Comparison of ENCODE assay signal across 17 cellular contexts in the genomic region with DNA sequence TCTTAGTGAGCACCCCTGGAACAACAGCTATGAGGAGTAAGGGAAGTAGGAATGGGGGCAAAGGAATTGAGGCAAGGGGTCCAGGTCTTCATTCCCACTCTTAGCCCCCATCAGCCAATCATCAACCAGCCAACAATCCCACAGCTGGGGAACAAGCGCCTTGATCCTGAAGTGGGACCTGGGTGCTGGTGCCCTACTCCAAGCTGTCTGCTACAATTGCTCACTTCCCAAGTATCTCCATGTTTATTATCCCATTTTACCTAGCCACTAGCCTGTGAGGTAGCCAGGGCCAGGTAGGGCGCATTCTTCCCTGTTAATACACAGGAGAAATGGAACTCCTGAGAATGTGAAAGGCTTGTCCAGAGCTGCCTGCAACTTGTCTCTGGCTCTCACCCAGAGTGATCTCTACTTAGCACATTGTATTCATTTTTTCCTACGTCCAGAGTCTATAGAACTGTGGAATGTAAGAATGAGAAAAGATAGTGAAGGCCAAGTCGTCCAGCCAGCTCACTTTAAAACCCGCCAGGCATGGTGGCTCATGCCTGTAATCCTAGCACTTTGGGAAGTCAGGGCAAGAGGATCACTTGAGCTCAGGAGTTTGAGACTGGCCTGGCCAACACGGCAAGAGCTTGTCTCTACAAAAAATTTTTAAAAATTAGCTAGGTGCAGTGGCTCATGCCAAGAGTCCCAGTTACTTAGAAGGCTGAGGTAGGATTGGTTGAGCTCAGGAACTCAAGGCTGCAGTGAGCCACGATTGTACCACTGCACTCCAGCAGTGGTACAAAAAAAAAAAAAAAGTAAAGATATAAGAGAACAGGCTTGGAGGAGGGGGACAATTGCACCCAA. TPM values are rescaled to one million over a fixed set of nuclear protein-coding genes. Genes with fewer than 3 reads are reported as not detected.
DNase-seq lines count a peak whose midpoint lies in the region; ATAC-seq and TF ChIP-seq lines count a peak whose summit lies in the region.
"Had no signal": no experiment of that assay in that cellular context is flagged by ENCODE, and none has a peak within 500 bp of the region (broad histone marks: within the 10 kb centered on the region; RNA-seq: fewer than 3 reads in every experiment).

No MANE protein-coding gene starts in this region.

- no peak overlapping the region for H3K23ac ChIP-seq in H9 (ENCODE audit: insufficient read length, low read depth, low read length)

- in situ Hi-C loops in KBM-7 (cut with MboI; ENCODE audit: low pct_unique_long_range_greater_than_20kb, low sequenced_read_pairs): no loop called here

- no peaks in the 10 kb centered on the region for H3K79me2 ChIP-seq in H9 (ENCODE audit: insufficient read depth, low read length)
- H3K79me2 ChIP-seq: parathyroid adenoma had no signal

- no peak overlapping the region for H3K18ac ChIP-seq in H9 (ENCODE audit: insufficient read length, low read depth, low read length)

- TF ChIP-seq CTCF in body of pancreas (IDR thresholded peaks at IDR 0.05): no peak
- TF ChIP-seq CTCF in gastroesophageal sphincter (IDR thresholded peaks at IDR 0.05): no peak
- TF ChIP-seq CTCF in thyroid gland (IDR thresholded peaks at IDR 0.05): no peak
- no peak for TF ChIP-seq CTCF in H9 (conservative IDR thresholded peaks at IDR 0.05)

- no peaks in the 10 kb centered on the region for H4K20me1 ChIP-seq in H9 (ENCODE audit: control insufficient read depth, insufficient read depth, insufficient read length)

- WGBS in body of pancreas, 2 donors: 49 to 52% methylated on average over 7 of the region's 7 CpGs
- WGBS in gastroesophageal sphincter (ENCODE audit: low coverage in 1 of 2), 2 donors: 16 to 40% methylated on average over 5 to 6 of the region's 7 CpGs
- 36 to 44% methylated on average over 7 of the region's 7 CpGs for WGBS in thyroid gland, 2 donors
- WGBS in H9 (ENCODE audit: extremely low coverage, insufficient read length, low lambda C conversion rate): no CpG with 5 or more reads among the region's 7 CpGs

- no peak for DNase-seq in Right ventricle myocardium superior
- no peak for DNase-seq in cardiac septum (ENCODE audit: low spot score)
- no peak for DNase-seq in body of pancreas
- DNase-seq in thyroid gland: peak; percentile 66 to 77
- no peak for DNase-seq in H9
- no peak for DNase-seq in KBM-7
- DNase-seq: activated CD4-positive, alpha-beta T cell treated with anti-CD3 and anti-CD28 coated beads for 1 hour; amniotic stem cell; C1 segment of cervical spinal cord; NCI-H1092 treated with DMSO at 0.1 percent for 48 hours; NCI-H524 had no signal

- H2BK20ac ChIP-seq in H9 (ENCODE audit: low read depth, low read length, poor library complexity, severe bottlenecking): no peak overlapping the region

- H3K9me3 ChIP-seq in body of pancreas: no peaks in the 10 kb centered on the region
- H3K9me3 ChIP-seq in gastroesophageal sphincter: no peaks in the 10 kb centered on the region
- H3K9me3 ChIP-seq in thyroid gland: no peaks in the 10 kb centered on the region
- H3K9me3 ChIP-seq in H9 (ENCODE audit: control insufficient read depth, low read depth, low read length): no peaks in the 10 kb centered on the region
- H3K9me3 ChIP-seq: esophagus muscularis mucosa, tibial nerve had no signal

- H3K56ac ChIP-seq in H9 (ENCODE audit: insufficient read length, low read depth, low read length): no peak overlapping the region

- peak overlapping the region in 1 of 4 donors; percentile 22 for H3K27ac ChIP-seq in body of pancreas
- H3K27ac ChIP-seq in gastroesophageal sphincter: peak overlapping the region in 1 of 4 donors; percentile 12
- peak overlapping the region in 2 of 3 donors; percentile 2 to 68 for H3K27ac ChIP-seq in thyroid gland
- no peak overlapping the region for H3K27ac ChIP-seq in H9 (ENCODE audit: insufficient read length, low read depth, low read length)
- H3K27ac ChIP-seq: parathyroid adenoma, SK-N-MC, tibial nerve had no signal

- H3K4me3 Mint-ChIP-seq in H9: no peak overlapping the region

- H3K27me3 ChIP-seq in body of pancreas (no peaks in the 10 kb centered on the region), gastroesophageal sphincter (no peaks in the 10 kb centered on the region), thyroid gland (no peaks in the 10 kb centered on the region), H9 (ENCODE audit: insufficient read depth, low read length) (no peaks in the 10 kb centered on the region)
- H3K27me3 ChIP-seq: esophagus muscularis mucosa, tibial nerve had no signal

- H3K27ac Mint-ChIP-seq in H9: no peak overlapping the region; a peak in 1 of 7 replicates

- no peak overlapping the region for H4K5ac ChIP-seq in H9 (ENCODE audit: insufficient read length, low read depth, low read length)

- H4K91ac ChIP-seq in H9 (ENCODE audit: insufficient read length, low read depth, low read length): no peak overlapping the region

- peaks cover 9 to 14% of the 10 kb centered on the region in 2 experiments for H3K4me1 Mint-ChIP-seq in H9

- H3K36me3 Mint-ChIP-seq in H9 (ENCODE audit: insufficient read depth in 1 of 3, low read depth in 3 of 3): no peaks in the 10 kb centered on the region

- H3T11ph ChIP-seq in H9 (ENCODE audit: low read length): no peak overlapping the region

- H3K79me1 ChIP-seq in H9 (ENCODE audit: insufficient read depth, low read depth, low read length, poor library complexity, severe bottlenecking): no peaks in the 10 kb centered on the region

- no peak overlapping the region for H2BK120ac ChIP-seq in H9 (ENCODE audit: low read depth, low read length, poor library complexity, severe bottlenecking)

- no peak overlapping the region for H3K9ac ChIP-seq in H9 (ENCODE audit: extremely low read depth, insufficient read length, low read length)
- H3K9ac ChIP-seq: parathyroid adenoma had no signal

- no peaks in the 10 kb centered on the region for H3K36me3 ChIP-seq in body of pancreas (replicated peaks in 1 of 2; ENCODE audit: insufficient read depth in 1 of 2, low read depth in 2 of 2)
- no peaks in the 10 kb centered on the region for H3K36me3 ChIP-seq in gastroesophageal sphincter
- no peaks in the 10 kb centered on the region for H3K36me3 ChIP-seq in thyroid gland
- H3K36me3 ChIP-seq: tibial nerve had no signal

- no peak overlapping the region for H2BK5ac ChIP-seq in H9 (ENCODE audit: insufficient read length, low read length)

- H3K4me3 ChIP-seq in body of pancreas (no peak overlapping the region), gastroesophageal sphincter (no peak overlapping the region), thyroid gland (replicated peaks in 1 of 3) (no peak overlapping the region)
- H3K4me3 ChIP-seq: esophagus muscularis mucosa, SK-N-MC, tibial nerve had no signal

- H3K4me1 ChIP-seq in body of pancreas (no peaks in the 10 kb centered on the region), gastroesophageal sphincter (no peaks in the 10 kb centered on the region), thyroid gland (peaks cover 4 to 13% of the 10 kb centered on the region in 2 donors), H9 (ENCODE audit: insufficient read depth, low read length) (no peaks in the 10 kb centered on the region)
- H3K4me1 ChIP-seq: parathyroid adenoma, tibial nerve had no signal

- TF ChIP-seq EP300 in gastroesophageal sphincter (IDR thresholded peaks at IDR 0.05): no peak

- H3K27me3 Mint-ChIP-seq in H9 (ENCODE audit: low read depth): peaks cover 3% of the 10 kb centered on the region

- H3K23me2 ChIP-seq in H9 (ENCODE audit: insufficient read length, low read depth, low read length, poor library complexity, severe bottlenecking): no peaks in the 10 kb centered on the region

- no peak overlapping the region for H2AFZ ChIP-seq in H9 (ENCODE audit: low read length)
- H2AFZ ChIP-seq: parathyroid adenoma had no signal

- no peak overlapping the region for H3K4ac ChIP-seq in H9 (ENCODE audit: low read depth, low read length)

- TF ChIP-seq POLR2A in body of pancreas (IDR thresholded peaks at IDR 0.05): no peak
- TF ChIP-seq POLR2A in gastroesophageal sphincter (IDR thresholded peaks at IDR 0.05): no peak
- TF ChIP-seq POLR2A in thyroid gland (IDR thresholded peaks at IDR 0.05): no peak

- intact Hi-C loops in Right ventricle myocardium superior (cut with DNase I) (no loop called here), cardiac septum (cut with DNase I) (no loop called here), body of pancreas (cut with DNase I) (no loop called here), thyroid gland (cut with DNase I) (no loop called here)

- H2BK15ac ChIP-seq in H9 (ENCODE audit: low read depth, low read length): no peak overlapping the region

- no peaks in the 10 kb centered on the region for H3K9me3 Mint-ChIP-seq in H9

- no peak overlapping the region for H3K14ac ChIP-seq in H9 (ENCODE audit: insufficient read depth, low read length)

- H2AK5ac ChIP-seq in H9 (ENCODE audit: insufficient read length, low read length): no peak overlapping the region

- no peak overlapping the region for H4K8ac ChIP-seq in H9 (replicated peaks; ENCODE audit: insufficient read length, low read depth, low read length)

- H2BK12ac ChIP-seq in H9 (ENCODE audit: insufficient read length, low read depth, low read length): no peak overlapping the region

- no peak overlapping the region for H3K4me2 ChIP-seq in H9 (ENCODE audit: insufficient read depth, insufficient read length, low read length)

- ATAC-seq in Right ventricle myocardium superior (ENCODE audit: poor library complexity) (peak; percentile 22), body of pancreas (peak; percentile 40), gastroesophageal sphincter (peak; percentile 28), GM19328 (IDR thresholded peaks at IDR 0.05; ENCODE audit: unreplicated experiment) (no peak)

RNA-seq across cellular contexts. Expression of a gene that starts 6.2 kb away (rescaled TPM):
- 11.5 TPM for total RNA-seq in Right ventricle myocardium superior
- total RNA-seq in cardiac septum: 20.3 TPM
- total RNA-seq in body of pancreas: 1 to 10 TPM; 1.6 to 3.0 TPM
- 10 to 100 TPM in 3 of 4 donors, 1 to 10 TPM in 1; 7.6 to 27.7 (median 14.5) TPM for total RNA-seq in gastroesophageal sphincter
- total RNA-seq in thyroid gland: 10 to 100 TPM in 3 of 4 donors, 1 to 10 TPM in 1; 7.9 to 21.0 (median 12.7) TPM
- 25.4 and 26.5 TPM in 2 replicates for total RNA-seq in H9 (2021)

RNA-seq across cellular contexts. Expression of a gene that starts 17.0 kb away (rescaled TPM):
- total RNA-seq in Right ventricle myocardium superior (18.0 TPM), cardiac septum (20.1 TPM), body of pancreas (1 to 10 TPM; 2.6 to 6.2 TPM), gastroesophageal sphincter (10 to 100 TPM in 3 of 4 donors, 1 to 10 TPM in 1; 7.6 to 34.9 (median 21.8) TPM), thyroid gland (10 to 100 TPM; 26.7 to 46.2 (median 31.4) TPM), H9 (2021) (1.6 and 1.9 TPM in 2 replicates)

RNA-seq across cellular contexts. Expression of a gene that starts 25.3 kb away (rescaled TPM):
- total RNA-seq in Right ventricle myocardium superior (not detected), cardiac septum (not detected), body of pancreas (not detected), gastroesophageal sphincter (not detected), thyroid gland (not detected), H9 (2021) (not detected in 2 replicates)
- total RNA-seq: esophagus muscularis mucosa, tibial nerve had no signal

RNA-seq across cellular contexts. Expression of a gene that starts 37.0 kb away (rescaled TPM):
- total RNA-seq in Right ventricle myocardium superior (39.0 TPM), cardiac septum (85.3 TPM), body of pancreas (10 to 100 TPM in 1 of 2 donors, 1 to 10 TPM in 1; 6.7 to 24.4 TPM), gastroesophageal sphincter (10 to 100 TPM; 36.3 to 63.7 (median 50.6) TPM), thyroid gland (10 to 100 TPM; 28.4 to 59.9 (median 38.6) TPM), H9 (2021) (0.26 and 0.48 TPM in 2 replicates)

RNA-seq across cellular contexts. Expression of a gene that starts 41.7 kb away (rescaled TPM):
- total RNA-seq in Right ventricle myocardium superior: 17.1 TPM
- total RNA-seq in cardiac septum: 12.4 TPM
- total RNA-seq in body of pancreas: 10 to 100 TPM in 1 of 2 donors, not detected in 1; 18.9 TPM
- total RNA-seq in gastroesophageal sphincter: 10 to 100 TPM in 2 of 4 donors, 1 to 10 TPM in 2; 1.5 to 13.5 (median 6.3) TPM
- total RNA-seq in thyroid gland: 10 to 100 TPM in 1 of 4 donors, 1 to 10 TPM in 3; 6.5 to 14.2 (median 7.3) TPM
- 12.9 and 13.0 TPM in 2 replicates for total RNA-seq in H9 (2021)

Comparison
In these comparisons a context has a peak if more than half of its experiments do, and no peak if none do; other contexts are left out.
1. DNase-seq: peak in thyroid gland (2 of 2); none in Right ventricle myocardium superior (single experiment), cardiac septum (single experiment), body of pancreas (0 of 4), H9 (single experiment) and KBM-7 (single experiment).